ENCODE assay signal across 30 cellular contexts in the genomic region with DNA sequence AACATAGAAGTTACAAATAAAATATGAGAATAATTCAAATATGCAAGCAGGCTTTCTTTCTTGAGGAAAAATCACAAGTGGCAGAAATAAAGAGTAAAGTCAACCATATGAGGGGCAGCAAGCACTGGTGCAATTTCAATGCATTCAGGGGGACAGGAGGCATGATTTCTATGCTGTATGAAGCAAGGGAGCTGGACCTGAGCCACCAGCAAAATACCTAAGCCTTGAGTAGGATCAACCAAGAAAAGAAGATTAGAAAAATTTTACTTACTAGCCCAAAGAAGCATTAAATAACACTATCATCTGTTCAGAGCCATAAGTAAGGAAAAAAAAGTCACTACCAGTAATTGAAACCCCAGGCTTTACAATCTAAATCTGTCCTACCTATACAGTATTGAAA. TPM values are rescaled to one million over a fixed set of nuclear protein-coding genes. Genes with fewer than 3 reads are reported as not detected.
DNase-seq lines count a peak whose midpoint lies in the region; ATAC-seq and TF ChIP-seq lines count a peak whose summit lies in the region.
"Had no signal": no experiment of that assay in that cellular context is flagged by ENCODE, and none has a peak within 500 bp of the region (broad histone marks: within the 10 kb centered on the region; RNA-seq: fewer than 3 reads in every experiment).

No MANE protein-coding gene starts in this region.

- no peak overlapping the region for H3K18ac ChIP-seq in IMR-90 (ENCODE audit: low read depth, low read length)

- no peak overlapping the region for H4K8ac ChIP-seq in IMR-90 (ENCODE audit: low read depth in 2 of 2, low read length in 2 of 2)

- no peak overlapping the region for H2BK5ac ChIP-seq in IMR-90 (ENCODE audit: low read depth, low read length, poor library complexity, severe bottlenecking)

- no peak overlapping the region for H3K4ac ChIP-seq in IMR-90 (ENCODE audit: low read depth, low read length)

- no peaks in the 10 kb centered on the region for H3K4me1 Mint-ChIP-seq in activated CD4-positive, alpha-beta T cell treated with anti-CD3 and anti-CD28 coated beads for 36 hours
- H3K4me1 Mint-ChIP-seq in HFFc6 (ENCODE audit: low read depth) = peaks cover 6% of the 10 kb centered on the region; the same call in 1 of the 2 replicates
- H3K4me1 Mint-ChIP-seq: memory B cell had no signal

- POLR2A ChIA-PET in IMR-90 (lab: Charles Lee; ENCODE audit: unreplicated experiment) = no interaction called here
- POLR2A ChIA-PET in activated CD4-positive, alpha-beta T cell treated with anti-CD3 and anti-CD28 coated beads for 36 hours (lab: Charles Lee) = no interaction called here

- dilution Hi-C loops in IMR-90 (cut with HindIII; ENCODE audit: low sequenced_read_pairs, unreplicated experiment) = no loop called here

- in situ Hi-C loops in IMR-90 (cut with MboI; ENCODE audit: low sequenced_read_pairs) (no loop called here), astrocyte of the spinal cord (cut with HindIII; ENCODE audit: low sequenced_read_pairs) (no loop called here)

- H3K79me2 ChIP-seq in hepatocyte = peaks cover 12% of the 10 kb centered on the region

- H3K23ac ChIP-seq in IMR-90 (ENCODE audit: low read depth, low read length) = no peak overlapping the region

- H3K79me1 ChIP-seq in IMR-90 (ENCODE audit: low read depth in 1 of 2, low read length in 2 of 2) = no peaks in the 10 kb centered on the region

- H3K9ac ChIP-seq in IMR-90 (ENCODE audit: low read depth, low read length) = no peak overlapping the region

- no peak overlapping the region for H3K27ac Mint-ChIP-seq in activated CD4-positive, alpha-beta T cell treated with anti-CD3 and anti-CD28 coated beads for 36 hours
- H3K27ac Mint-ChIP-seq in HFFc6 = no peak overlapping the region
- H3K27ac Mint-ChIP-seq: activated CD8-positive, alpha-beta T cell treated with anti-CD3 and anti-CD28 coated beads, Interleukin-2, amount 10 ng/mL, durations not matched to agents 7 days and 5 days; memory B cell had no signal

- no peak overlapping the region for H4K5ac ChIP-seq in IMR-90 (ENCODE audit: low read depth, low read length)

- no peaks in the 10 kb centered on the region for H3K9me2 ChIP-seq in hepatocyte (replicated peaks; ENCODE audit: insufficient read depth)

- H3K36me3 Mint-ChIP-seq in activated CD4-positive, alpha-beta T cell treated with anti-CD3 and anti-CD28 coated beads for 36 hours (ENCODE audit: low read depth) = no peaks in the 10 kb centered on the region
- H3K36me3 Mint-ChIP-seq in HFFc6 (ENCODE audit: low read depth) = peaks cover 6% of the 10 kb centered on the region; the same call in 1 of the 2 replicates
- H3K36me3 Mint-ChIP-seq: memory B cell had no signal

- no peak overlapping the region for H3K4me2 ChIP-seq in IMR-90 (ENCODE audit: low read depth, low read length)
- peak overlapping the region; percentile 64 for H3K4me2 ChIP-seq in hepatocyte

- TF ChIP-seq POLR2A in IMR-90 (IDR thresholded peaks at IDR 0.05; ENCODE audit: low read depth, low read length) = no peak
- no peak for TF ChIP-seq POLR2A in suprapubic skin (IDR thresholded peaks at IDR 0.05)

- no peak overlapping the region for H3K14ac ChIP-seq in IMR-90 (replicated peaks; ENCODE audit: low read depth, low read length)

- no peak for TF ChIP-seq EP300 in suprapubic skin (IDR thresholded peaks at IDR 0.05)

- TF ChIP-seq CTCF in IMR-90 (conservative IDR thresholded peaks at IDR 0.05; ENCODE audit: low read depth, low read length) = no peak
- TF ChIP-seq CTCF in astrocyte of the spinal cord (IDR thresholded peaks at IDR 0.05; ENCODE audit: low read depth, low read length) = no peak
- no peak for TF ChIP-seq CTCF in hepatocyte (IDR thresholded peaks at IDR 0.05; ENCODE audit: poor library complexity)
- TF ChIP-seq CTCF in suprapubic skin (IDR thresholded peaks at IDR 0.05) = no peak
- TF ChIP-seq CTCF in HFFc6 (IDR thresholded peaks at IDR 0.05) = no peak

- H3K27ac ChIP-seq in IMR-90 (ENCODE audit: insufficient read depth, low read length) (no peak overlapping the region), hepatocyte (no peak overlapping the region), suprapubic skin (no peak overlapping the region)
- H3K27ac ChIP-seq: coronary artery, heart left ventricle, prostate gland, upper lobe of left lung had no signal

- H3K27me3 Mint-ChIP-seq in activated CD4-positive, alpha-beta T cell treated with anti-CD3 and anti-CD28 coated beads for 36 hours = peaks cover 12% of the 10 kb centered on the region
- peaks cover 32% of the 10 kb centered on the region for H3K27me3 Mint-ChIP-seq in HFFc6 (ENCODE audit: insufficient read depth)

- no peaks in the 10 kb centered on the region for H3K4me1 ChIP-seq in IMR-90 (ENCODE audit: control insufficient read depth, insufficient read depth, low read length)
- H3K4me1 ChIP-seq in hepatocyte (ENCODE audit: insufficient read depth) = no peaks in the 10 kb centered on the region
- H3K4me1 ChIP-seq in suprapubic skin = no peaks in the 10 kb centered on the region
- H3K4me1 ChIP-seq: Caco-2, heart left ventricle, prostate gland, upper lobe of left lung had no signal

- no peak overlapping the region for H2AK5ac ChIP-seq in IMR-90 (ENCODE audit: low read depth, low read length)

- H2AFZ ChIP-seq in IMR-90 (replicated peaks; ENCODE audit: low read length, poor library complexity) = no peak overlapping the region
- H2AFZ ChIP-seq in hepatocyte = no peak overlapping the region

- no peak overlapping the region for H2AK9ac ChIP-seq in IMR-90 (replicated peaks; ENCODE audit: low read depth, low read length, poor library complexity)

- H3K56ac ChIP-seq in IMR-90 (ENCODE audit: extremely low read depth, insufficient read depth, low read length) = no peak overlapping the region

- H3K9me3 Mint-ChIP-seq in activated CD4-positive, alpha-beta T cell treated with anti-CD3 and anti-CD28 coated beads for 36 hours (ENCODE audit: low read depth) = no peaks in the 10 kb centered on the region
- no peaks in the 10 kb centered on the region; the same call in 1 of the 2 replicates for H3K9me3 Mint-ChIP-seq in HFFc6
- H3K9me3 Mint-ChIP-seq: memory B cell had no signal

- DNase-seq in AG08395 (ENCODE audit: low spot score) (peak; percentile 4), IMR-90 (peak; percentile 56), astrocyte of the spinal cord (ENCODE audit: low read depth, low spot score) (peak; percentile 36), hepatocyte (ENCODE audit: low spot score) (no peak), suprapubic skin (ENCODE audit: low spot score in 2 of 2) (no peak), HFFc6 (no peak)
- no peak for DNase-seq in activated CD4-positive, alpha-beta T cell treated with anti-CD3 and anti-CD28 coated beads for 36 hours
- DNase-seq: activated CD4-positive, CD25-positive, alpha-beta regulatory T cell treated with anti-CD3 and anti-CD28 coated beads, Interleukin-2, amount 50 U/mL, for 72 hours; activated CD8-positive, alpha-beta T cell treated with anti-CD3 and anti-CD28 coated beads, Interleukin-2, amount 10 ng/mL, durations not matched to agents 7 days and 5 days; activated effector memory CD4-positive, alpha-beta T cell treated with anti-CD3 and anti-CD28 coated beads, Interleukin-2, amount 50 U/mL, for 16 hours; C1 segment of cervical spinal cord; Caco-2; DND-41; heart left ventricle; left colon; NCI-H2107; NCI-H446 treated with DMSO at 0.1 percent for 48 hours; NK-92 treated with Interleukin-12 subunit alpha and Interleukin-12 subunit beta, amount 100 ng/mL, for 24 hours; SIG-M5; stimulated activated CD8-positive, alpha-beta memory T cell treated with anti-CD3 and anti-CD28 coated beads, Interleukin-4, amount 100 ng/mL, for 48 hours; T-helper 1 cell; upper lobe of left lung had no signal

- H4K20me1 ChIP-seq in IMR-90 (ENCODE audit: insufficient read depth, low read length) (no peaks in the 10 kb centered on the region), hepatocyte (ENCODE audit: insufficient read depth, poor library complexity, severe bottlenecking) (no peaks in the 10 kb centered on the region)

- no peak overlapping the region for H2BK120ac ChIP-seq in IMR-90 (ENCODE audit: low read depth, low read length)

- no peak overlapping the region for H4K91ac ChIP-seq in IMR-90 (ENCODE audit: insufficient read depth, low read depth, low read length)

- BruUV-seq in IMR-90 (replicated peaks; lab: Mats Ljungman, UMichigan) = no TSS peak

- H2BK15ac ChIP-seq in IMR-90 (ENCODE audit: low read depth, low read length) = no peak overlapping the region

- no peak overlapping the region for H2BK20ac ChIP-seq in IMR-90 (ENCODE audit: low read depth, low read length)

- H3K4me3 ChIP-seq in IMR-90 (ENCODE audit: insufficient read depth, low read depth, low read length) = no peak overlapping the region
- no peak overlapping the region for H3K4me3 ChIP-seq in astrocyte of the spinal cord (ENCODE audit: low read depth, low read length)
- no peak overlapping the region for H3K4me3 ChIP-seq in hepatocyte
- no peak overlapping the region for H3K4me3 ChIP-seq in suprapubic skin
- H3K4me3 ChIP-seq: coronary artery, heart left ventricle, prostate gland, upper lobe of left lung had no signal

- no peaks in the 10 kb centered on the region for H3K9me1 ChIP-seq in IMR-90 (ENCODE audit: insufficient read depth, low read length)

- intact Hi-C loops in IMR-90 (cut with micrococcal nuclease) = loop anchor here (10.0 kb wide), 1 partner anchor 249 kb away; no protein-coding TSS in a partner anchor
- intact Hi-C loops in activated CD4-positive, alpha-beta T cell treated with anti-CD3 and anti-CD28 coated beads for 36 hours (cut with DNase I, micrococcal nuclease) = no loop called here

- H3K9me3 ChIP-seq in IMR-90 (ENCODE audit: control insufficient read depth, insufficient read depth, low read length) (no peaks in the 10 kb centered on the region), hepatocyte (ENCODE audit: low read depth) (no peaks in the 10 kb centered on the region), suprapubic skin (no peaks in the 10 kb centered on the region)
- H3K9me3 ChIP-seq: Caco-2, heart left ventricle, prostate gland, upper lobe of left lung had no signal

- ATAC-seq in IMR-90 (ENCODE audit: low read depth) = no peak; the same call in none of the 2 replicates
- ATAC-seq in activated CD4-positive, alpha-beta T cell treated with anti-CD3 and anti-CD28 coated beads for 36 hours = no peak
- ATAC-seq in GM18519 (IDR thresholded peaks at IDR 0.05; ENCODE audit: low FRiP score, unreplicated experiment) = no peak
- ATAC-seq: activated CD8-positive, alpha-beta T cell treated with anti-CD3 and anti-CD28 coated beads, Interleukin-2, amount 10 ng/mL, durations not matched to agents 7 days and 5 days; HCT116; heart left ventricle; HepG2; left colon; Panc1 had no signal

- H3K27me3 ChIP-seq in IMR-90 (ENCODE audit: control insufficient read depth, insufficient read depth, low read length) = peaks cover 2% of the 10 kb centered on the region
- H3K27me3 ChIP-seq in hepatocyte = no peaks in the 10 kb centered on the region
- H3K27me3 ChIP-seq in suprapubic skin = no peaks in the 10 kb centered on the region
- H3K27me3 ChIP-seq: upper lobe of left lung had no signal

- no peak overlapping the region for H3K4me3 Mint-ChIP-seq in activated CD4-positive, alpha-beta T cell treated with anti-CD3 and anti-CD28 coated beads for 36 hours
- no peak overlapping the region for H3K4me3 Mint-ChIP-seq in HFFc6
- H3K4me3 Mint-ChIP-seq: activated CD8-positive, alpha-beta T cell treated with anti-CD3 and anti-CD28 coated beads, Interleukin-2, amount 10 ng/mL, durations not matched to agents 7 days and 5 days; memory B cell had no signal

- no peak for TF ChIP-seq RAD21 in IMR-90 (IDR thresholded peaks at IDR 0.05; ENCODE audit: low read length)

- CTCF ChIA-PET in IMR-90 (lab: Yijun Ruan, JAX) = no interaction called here
- CTCF ChIA-PET in activated CD4-positive, alpha-beta T cell treated with anti-CD3 and anti-CD28 coated beads for 36 hours (lab: Charles Lee) = no interaction called here

- no peaks in the 10 kb centered on the region for H3K36me3 ChIP-seq in IMR-90 (ENCODE audit: control insufficient read depth, insufficient read depth, low read length)
- H3K36me3 ChIP-seq in hepatocyte (replicated peaks; ENCODE audit: insufficient read depth, low read depth) = no peaks in the 10 kb centered on the region
- H3K36me3 ChIP-seq in suprapubic skin = no peaks in the 10 kb centered on the region
- H3K36me3 ChIP-seq: heart left ventricle, prostate gland, upper lobe of left lung had no signal

RNA-seq across cellular contexts. Expression of gene ADGRG7, which starts 6.3 kb away (rescaled TPM):
- total RNA-seq in IMR-90 (2012; rRNA removed) (not detected in 2 replicates), hepatocyte (33.3 and 34.1 TPM in 2 replicates), suprapubic skin (under 1 TPM in 1 of 4 donors, not detected in 3; 0.32 TPM)
- polyA plus RNA-seq in IMR-90 (2012; rRNA removed) (not detected in 2 replicates), hepatocyte (2.5 and 4.9 TPM in 2 replicates)
- not detected in 2 replicates for polyA plus RNA-seq in IMR-90 (2012; cell fraction: cytosol; rRNA removed)
- not detected in 2 replicates for polyA plus RNA-seq in IMR-90 (2012; cell fraction: nucleus; rRNA removed; ENCODE audit: low replicate concordance)
- not detected for total RNA-seq in activated CD4-positive, alpha-beta T cell treated with anti-CD3 and anti-CD28 coated beads for 36 hours
- not detected for total RNA-seq in HFFc6 (2021; fragmentation: NEBNext Ultra II Directional; extraction: Animal tissue kit (Norgen Biotek cat#: 25700))
- total RNA-seq: HepG2, skeletal muscle tissue, upper lobe of left lung had no signal
- polyA plus RNA-seq: heart left ventricle, HepG2 had no signal

Comparison
In these comparisons a context has a peak if more than half of its experiments do, and no peak if none do; other contexts are left out.
1. DNase-seq: peak in AG08395 (single experiment), IMR-90 (single experiment) and astrocyte of the spinal cord (single experiment); none in hepatocyte (single experiment), activated CD4-positive, alpha-beta T cell treated with anti-CD3 and anti-CD28 coated beads for 36 hours (single experiment), suprapubic skin (0 of 2) and HFFc6 (single experiment).
2. RNA of gene ADGRG7, which starts 6.3 kb away (total RNA-seq): 33.3 to 34.1 TPM in hepatocyte; 0.32 TPM in suprapubic skin, not detected in IMR-90, not detected in activated CD4-positive, alpha-beta T cell treated with anti-CD3 and anti-CD28 coated beads for 36 hours and not detected in HFFc6; every median in the first group is over 10 times any median in the second.